In the genomic region with DNA sequence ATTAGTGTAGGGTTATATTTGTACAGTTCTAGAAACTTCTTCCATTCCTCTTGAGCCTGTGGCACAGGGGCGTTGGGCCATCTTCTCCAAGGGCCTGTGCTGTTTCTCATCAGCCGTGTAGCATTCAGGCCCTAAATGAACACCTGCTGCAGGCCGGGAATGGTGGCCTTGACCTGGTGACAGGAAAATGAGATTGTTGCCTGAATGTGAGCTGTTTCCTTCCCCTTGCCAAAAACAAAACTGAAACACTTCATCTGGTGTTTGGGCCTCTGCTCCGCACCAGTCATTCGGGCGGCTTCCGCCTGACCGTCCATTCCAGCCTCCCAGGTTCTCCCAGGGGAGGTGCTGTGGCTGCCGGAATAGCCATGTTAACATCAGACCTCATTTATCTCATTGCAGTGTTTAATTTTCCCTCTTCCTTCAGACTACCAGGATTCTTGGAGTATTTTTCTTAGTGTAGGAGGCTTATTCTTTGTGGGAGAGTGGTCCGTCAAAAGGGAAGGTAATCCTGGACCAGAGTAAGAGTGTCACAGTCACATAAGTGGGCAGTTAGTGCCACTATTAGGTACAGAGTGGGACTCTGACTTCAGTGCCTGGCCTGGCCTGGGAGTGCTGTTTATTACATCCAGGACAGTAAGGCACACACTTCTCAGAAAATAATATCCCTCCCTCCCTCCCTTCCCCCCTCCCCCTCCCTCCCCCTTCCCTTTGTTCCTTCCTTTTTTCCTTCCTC, we compare ENCODE assay signal across 8 cellular contexts.
DNase-seq lines count a peak whose midpoint lies in the region; ATAC-seq and TF ChIP-seq lines count a peak whose summit lies in the region.

No MANE protein-coding gene starts in this region.

- H3K27ac ChIP-seq in psoas muscle: peak overlapping the region; percentile 54

- intact Hi-C loops in psoas muscle (cut with DNase I): loop anchor here in 1 of 2 donors (10.0 kb wide), 1 partner anchor 49 kb away; no protein-coding TSS in a partner anchor
- intact Hi-C loops in lower leg skin (cut with DNase I; ENCODE audit: low total_unique reads): no loop called here

- H3K27me3 ChIP-seq in psoas muscle (ENCODE audit: insufficient read depth in 3 of 3, low read length in 2 of 3): no peaks in the 10 kb centered on the region

- no peaks in the 10 kb centered on the region for H3K9me3 ChIP-seq in psoas muscle

- no peak overlapping the region for H3K4me3 ChIP-seq in psoas muscle
- no peak overlapping the region for H3K4me3 ChIP-seq in lower leg skin (ENCODE audit: low read depth, poor library complexity, severe bottlenecking)

- 53 to 62% (median 60%) methylated on average over 10 of the region's 10 CpGs for WGBS in psoas muscle, 3 donors
- WGBS in lower leg skin, 2 donors: 79 to 81% methylated on average over 10 of the region's 10 CpGs

- in situ Hi-C loops in GM18951 (cut with MboI; ENCODE audit: low sequenced_read_pairs, unreplicated experiment): no loop called here

- TF ChIP-seq POLR2A in GM18951 (IDR thresholded peaks at IDR 0.05; ENCODE audit: extremely low read depth, insufficient read depth, insufficient read length) (peak; percentile 51), lower leg skin (IDR thresholded peaks at IDR 0.05) (no peak)

- ATAC-seq in HG02840 (IDR thresholded peaks at IDR 0.05; ENCODE audit: low FRiP score, unreplicated experiment) (peak; percentile 81), psoas muscle (peak in 3 of 4 donors; percentile 35 to 40 (median 35))

- peaks cover 6% of the 10 kb centered on the region for H3K4me1 ChIP-seq in psoas muscle

- DNase-seq in dermis microvascular lymphatic vessel endothelial cell (ENCODE audit: low read depth in 2 of 2) (peak; percentile 45 to 78), psoas muscle (peak; percentile 54 to 58), NCI-H2196 (lab: John Stamatoyannopoulos, UW; ENCODE audit: unreplicated experiment) (no peak), DMS 273 (lab: John Stamatoyannopoulos, UW; ENCODE audit: unreplicated experiment) (no peak), RPMI8226 (no peak), lower leg skin (ENCODE audit: low spot score in 2 of 2) (no peak)

- TF ChIP-seq CTCF in psoas muscle (IDR thresholded peaks at IDR 0.05) (no peak), lower leg skin (IDR thresholded peaks at IDR 0.05) (no peak)

- H3K36me3 ChIP-seq in psoas muscle (ENCODE audit: insufficient read depth in 1 of 2, low read depth in 1 of 2): no peaks in the 10 kb centered on the region

Comparison
In these comparisons a context has a peak if more than half of its experiments do, and no peak if none do; other contexts are left out.
1. DNase-seq: peak in dermis microvascular lymphatic vessel endothelial cell (2 of 2) and psoas muscle (2 of 2); none in NCI-H2196 (single experiment), DMS 273 (single experiment), RPMI8226 (single experiment) and lower leg skin (0 of 2).